In genomic region chr7:151796091-151796870, GRCh38 we compare ENCODE assay signal across 8 cellular contexts.
DNase-seq lines count a peak whose midpoint lies in the region; ATAC-seq, FAIRE-seq and TF ChIP-seq lines count a peak whose summit lies in the region.

No MANE protein-coding gene starts in this region.

- no peak for FAIRE-seq in kidney (lab: Jason Lieb, UNC)

- TF ChIP-seq CTCF in adrenal gland (IDR thresholded peaks at IDR 0.05) (no peak), kidney (IDR thresholded peaks at IDR 0.05; ENCODE audit: borderline replicate concordance, extremely low read depth, insufficient read depth) (no peak), upper lobe of left lung (IDR thresholded peaks at IDR 0.05) (no peak)

- intact Hi-C loops in adrenal gland (cut with DNase I): no loop called here
- intact Hi-C loops in kidney (cut with DNase I): no loop called here

- no peak overlapping the region for H3K4me3 Mint-ChIP-seq in activated naive CD8-positive, alpha-beta T cell treated with anti-CD3 and anti-CD28 coated beads, Interleukin-2, amount 50 U/mL, for 24 hours
- no peak overlapping the region for H3K4me3 Mint-ChIP-seq in activated naive CD8-positive, alpha-beta T cell treated with anti-CD3 and anti-CD28 coated beads for 36 hours

- peak; percentile 40 for DNase-seq in activated naive CD8-positive, alpha-beta T cell treated with anti-CD3 and anti-CD28 coated beads, Interleukin-2, amount 50 U/mL, for 24 hours
- no peak for DNase-seq in activated naive CD8-positive, alpha-beta T cell treated with anti-CD3 and anti-CD28 coated beads for 36 hours
- peak in 4 of 7 donors; percentile 23 to 66 (median 36) for DNase-seq in adrenal gland
- peak; percentile 66 for DNase-seq in kidney
- peak in 1 of 2 donors; percentile 71 for DNase-seq in upper lobe of left lung
- DNase-seq in SK-N-DZ (ENCODE audit: low spot score): no peak
- DNase-seq in G401 (ENCODE audit: low spot score): no peak
- no peak for DNase-seq in COLO668 (lab: John Stamatoyannopoulos, UW; ENCODE audit: unreplicated experiment)

- no peak for TF ChIP-seq POLR2A in adrenal gland (IDR thresholded peaks at IDR 0.05)
- TF ChIP-seq POLR2A in upper lobe of left lung (IDR thresholded peaks at IDR 0.05): no peak

- peak overlapping the region in 1 of 2 donors; percentile 15 for H3K9ac ChIP-seq in kidney (ENCODE audit: low read length in 2 of 2)

- H3K27me3 ChIP-seq in adrenal gland: no peaks in the 10 kb centered on the region
- H3K27me3 ChIP-seq in upper lobe of left lung: no peaks in the 10 kb centered on the region

- H3K4me1 ChIP-seq in adrenal gland (replicated peaks in 1 of 2) (peaks cover 11 to 33% of the 10 kb centered on the region in 2 donors), kidney (ENCODE audit: control insufficient read depth in 1 of 2, insufficient read depth in 1 of 2, low read depth in 1 of 2, low read length in 2 of 2) (peaks cover 4 to 12% of the 10 kb centered on the region in 2 donors), upper lobe of left lung (peaks cover 32 to 56% (median 51%) of the 10 kb centered on the region in 4 donors)

- H3K27me3 Mint-ChIP-seq in activated naive CD8-positive, alpha-beta T cell treated with anti-CD3 and anti-CD28 coated beads, Interleukin-2, amount 50 U/mL, for 24 hours: no peaks in the 10 kb centered on the region
- no peaks in the 10 kb centered on the region for H3K27me3 Mint-ChIP-seq in activated naive CD8-positive, alpha-beta T cell treated with anti-CD3 and anti-CD28 coated beads for 36 hours

- H3K36me3 Mint-ChIP-seq in activated naive CD8-positive, alpha-beta T cell treated with anti-CD3 and anti-CD28 coated beads, Interleukin-2, amount 50 U/mL, for 24 hours (ENCODE audit: low read depth): no peaks in the 10 kb centered on the region
- no peaks in the 10 kb centered on the region for H3K36me3 Mint-ChIP-seq in activated naive CD8-positive, alpha-beta T cell treated with anti-CD3 and anti-CD28 coated beads for 36 hours

- in situ Hi-C loops in G401 (cut with HindIII; ENCODE audit: low sequenced_read_pairs): no loop called here

- H3K36me3 ChIP-seq in adrenal gland (replicated peaks in 1 of 2) (no peaks in the 10 kb centered on the region), kidney (ENCODE audit: control insufficient read depth in 1 of 2, insufficient read depth in 2 of 2, low read length in 2 of 2) (no peaks in the 10 kb centered on the region), upper lobe of left lung (no peaks in the 10 kb centered on the region)

- H3K27ac Mint-ChIP-seq in activated naive CD8-positive, alpha-beta T cell treated with anti-CD3 and anti-CD28 coated beads, Interleukin-2, amount 50 U/mL, for 24 hours: peak overlapping the region; percentile 83
- H3K27ac Mint-ChIP-seq in activated naive CD8-positive, alpha-beta T cell treated with anti-CD3 and anti-CD28 coated beads for 36 hours: no peak overlapping the region

- no peaks in the 10 kb centered on the region for H3K9me3 Mint-ChIP-seq in activated naive CD8-positive, alpha-beta T cell treated with anti-CD3 and anti-CD28 coated beads, Interleukin-2, amount 50 U/mL, for 24 hours
- H3K9me3 Mint-ChIP-seq in activated naive CD8-positive, alpha-beta T cell treated with anti-CD3 and anti-CD28 coated beads for 36 hours: no peaks in the 10 kb centered on the region

- H3K4me1 Mint-ChIP-seq in activated naive CD8-positive, alpha-beta T cell treated with anti-CD3 and anti-CD28 coated beads, Interleukin-2, amount 50 U/mL, for 24 hours: peaks cover 40% of the 10 kb centered on the region
- peaks cover 8% of the 10 kb centered on the region for H3K4me1 Mint-ChIP-seq in activated naive CD8-positive, alpha-beta T cell treated with anti-CD3 and anti-CD28 coated beads for 36 hours

- 80 to 85% (median 82%) methylated on average over 13 to 27 of the region's 27 CpGs for WGBS in adrenal gland, 4 donors
- WGBS in upper lobe of left lung, 2 donors: 63 to 73% methylated on average over 18 to 27 of the region's 27 CpGs

- TF ChIP-seq EP300 in upper lobe of left lung (IDR thresholded peaks at IDR 0.05): peak in 2 of 4 donors; percentile 21 to 74

- H3K27ac ChIP-seq in adrenal gland: peak overlapping the region in 2 of 5 donors; percentile 68 to 78
- peak overlapping the region; percentile 44 to 55 for H3K27ac ChIP-seq in kidney (ENCODE audit: low read depth in 2 of 2, low read length in 2 of 2)
- peak overlapping the region; percentile 74 to 85 (median 80) for H3K27ac ChIP-seq in upper lobe of left lung

- ATAC-seq in activated naive CD8-positive, alpha-beta T cell treated with anti-CD3 and anti-CD28 coated beads, Interleukin-2, amount 50 U/mL, for 24 hours: peak; percentile 60
- ATAC-seq in upper lobe of left lung (ENCODE audit: low FRiP score in 2 of 2): peak in 1 of 2 donors; percentile 78

- no peak overlapping the region for H3K4me3 ChIP-seq in adrenal gland
- H3K4me3 ChIP-seq in kidney (ENCODE audit: low read length in 2 of 2): no peak overlapping the region
- no peak overlapping the region for H3K4me3 ChIP-seq in upper lobe of left lung

- H3K9me3 ChIP-seq in adrenal gland (replicated peaks in 1 of 3) (no peaks in the 10 kb centered on the region), kidney (ENCODE audit: control insufficient read depth in 1 of 2, low read length in 2 of 2) (no peaks in the 10 kb centered on the region), upper lobe of left lung (no peaks in the 10 kb centered on the region)

Comparison
In these comparisons a context has a peak if more than half of its experiments do, and no peak if none do; other contexts are left out.
1. DNase-seq: peak in activated naive CD8-positive, alpha-beta T cell treated with anti-CD3 and anti-CD28 coated beads, Interleukin-2, amount 50 U/mL, for 24 hours (single experiment), adrenal gland (4 of 7) and kidney (single experiment); none in activated naive CD8-positive, alpha-beta T cell treated with anti-CD3 and anti-CD28 coated beads for 36 hours (single experiment), SK-N-DZ (single experiment), G401 (single experiment) and COLO668 (single experiment).